In genomic region chr1:208179850-208180416, GRCh38 we compare ENCODE assay signal across 17 cellular contexts.
DNase-seq lines count a peak whose midpoint lies in the region; ATAC-seq and TF ChIP-seq lines count a peak whose summit lies in the region.
"Had no signal": no experiment of that assay in that cellular context is flagged by ENCODE, and none has a peak within 500 bp of the region (broad histone marks: within the 10 kb centered on the region; RNA-seq: fewer than 3 reads in every experiment).

No MANE protein-coding gene starts in this region.

- no peak overlapping the region for H3K4me2 ChIP-seq in SK-N-SH

- no peak overlapping the region for H3K9ac ChIP-seq in SK-N-SH

- H3K4me3 ChIP-seq in SK-N-SH (ENCODE audit: low read depth in 2 of 2, low read length in 1 of 2) = no peak overlapping the region
- no peak overlapping the region for H3K4me3 ChIP-seq in Peyer's patch
- no peak overlapping the region for H3K4me3 ChIP-seq in thyroid gland (replicated peaks in 1 of 3)
- no peak overlapping the region for H3K4me3 ChIP-seq in coronary artery
- H3K4me3 ChIP-seq: SK-N-MC had no signal

- no peak overlapping the region for H2AFZ ChIP-seq in SK-N-SH (ENCODE audit: low read depth)

- H3K79me2 ChIP-seq in SK-N-SH (ENCODE audit: insufficient read depth) = peaks cover 64% of the 10 kb centered on the region

- ATAC-seq in SK-N-SH treated with all-trans-retinoic acid at 6 μM for 48 hours (no peak), GM21528 (IDR thresholded peaks at IDR 0.05; ENCODE audit: low FRiP score, unreplicated experiment) (no peak)
- ATAC-seq: CD8-positive, alpha-beta T cell; left lobe of liver; naive thymus-derived CD8-positive, alpha-beta T cell had no signal

- TF ChIP-seq EP300 in SK-N-SH (IDR thresholded peaks at IDR 0.05; ENCODE audit: borderline replicate concordance in 1 of 2, low read depth in 1 of 2, low read length in 1 of 2) = no peak

- POLR2A ChIA-PET in SK-N-SH (lab: Yijun Ruan, JAX) = no interaction called here

- H3K36me3 ChIP-seq in SK-N-SH (replicated peaks in 1 of 2; ENCODE audit: control insufficient read depth in 1 of 2, insufficient read depth in 2 of 2, low read length in 1 of 2) (peaks cover 0 to 11% of the 10 kb centered on the region in 2 experiments), Peyer's patch (no peaks in the 10 kb centered on the region), thyroid gland (no peaks in the 10 kb centered on the region)

- CTCF ChIA-PET in SK-N-SH (lab: Yijun Ruan, JAX) = interaction anchor here (0.8 to 1.5 kb wide), 4 partner anchors 18 to 158 kb away, joined by 3 to 5 read pairs (median 3); no protein-coding TSS in a partner anchor

- TF ChIP-seq POLR2A in Peyer's patch (IDR thresholded peaks at IDR 0.05) = no peak
- TF ChIP-seq POLR2A in thyroid gland (IDR thresholded peaks at IDR 0.05) = no peak

- DNase-seq in SK-N-SH (no peak), Peyer's patch (no peak), left kidney (ENCODE audit: low read depth, low spot score) (peak; percentile 90), thyroid gland (no peak), coronary artery (ENCODE audit: low spot score) (no peak), NOMO-1 treated with dmso at 0.1 percent for 144 hours (lab: John Stamatoyannopoulos, UW; ENCODE audit: unreplicated experiment) (no peak)
- DNase-seq: activated CD4-positive, alpha-beta T cell treated with anti-CD3 and anti-CD28 coated beads for 4 hours; activated naive CD4-positive, alpha-beta T cell; CD8-positive, alpha-beta T cell; H9; naive thymus-derived CD8-positive, alpha-beta T cell; NCI-H1105 treated with DMSO at 0.1 percent for 48 hours; stimulated activated naive CD4-positive, alpha-beta T cell had no signal

- H3K27ac ChIP-seq in SK-N-SH (ENCODE audit: low read depth in 2 of 2, low read length in 1 of 2) = peak overlapping the region; percentile 27 to 40; a peak in 2 of 4 replicates
- H3K27ac ChIP-seq in Peyer's patch = peak overlapping the region in 3 of 4 donors; percentile 40 to 89 (median 67)
- peak overlapping the region; percentile 39 to 79 (median 69) for H3K27ac ChIP-seq in thyroid gland
- H3K27ac ChIP-seq in coronary artery = no peak overlapping the region
- H3K27ac ChIP-seq: SK-N-MC had no signal

- H3K9me3 ChIP-seq in SK-N-SH (no peaks in the 10 kb centered on the region), Peyer's patch (no peaks in the 10 kb centered on the region), thyroid gland (no peaks in the 10 kb centered on the region)

- 75% methylated on average over 6 of the region's 7 CpGs for WGBS in SK-N-SH (ENCODE audit: low lambda C conversion rate)
- 78 to 86% methylated on average over 7 of the region's 7 CpGs for WGBS in thyroid gland, 2 donors

- no peak for TF ChIP-seq RAD21 in SK-N-SH (IDR thresholded peaks at IDR 0.05; ENCODE audit: low read length)

- TF ChIP-seq CTCF in SK-N-SH (IDR thresholded peaks at IDR 0.05) (no peak), Peyer's patch (IDR thresholded peaks at IDR 0.05) (no peak), thyroid gland (IDR thresholded peaks at IDR 0.05) (no peak), coronary artery (IDR thresholded peaks at IDR 0.05) (no peak)

- H4K20me1 ChIP-seq in SK-N-SH (ENCODE audit: insufficient read depth) = peaks cover 4% of the 10 kb centered on the region; the same call in 1 of the 2 replicates

- intact Hi-C loops in thyroid gland (cut with DNase I) = loop anchor here (10.0 kb wide), 1 partner anchor 55 kb away; no protein-coding TSS in a partner anchor

- H3K27me3 ChIP-seq in SK-N-SH (ENCODE audit: insufficient read depth) (no peaks in the 10 kb centered on the region), Peyer's patch (no peaks in the 10 kb centered on the region), thyroid gland (no peaks in the 10 kb centered on the region)

- H3K4me1 ChIP-seq in SK-N-SH (ENCODE audit: control insufficient read depth in 1 of 2, insufficient read depth in 2 of 2, low read depth in 1 of 2, low read length in 1 of 2) (peaks cover 31 to 48% of the 10 kb centered on the region in 2 experiments), Peyer's patch (peaks cover 0 to 68% (median 17%) of the 10 kb centered on the region in 4 donors), thyroid gland (peaks cover 52 to 77% of the 10 kb centered on the region in 2 donors)

- H3F3A ChIP-seq in SK-N-SH (replicated peaks; ENCODE audit: insufficient read depth) = peaks cover 12% of the 10 kb centered on the region

- no peaks in the 10 kb centered on the region for H3K9me2 ChIP-seq in SK-N-SH

TF ChIP-seq in SK-N-SH, 30 proteins besides CTCF, POLR2A, EP300 and RAD21:
- TF ChIP-seq, protein P1, sequence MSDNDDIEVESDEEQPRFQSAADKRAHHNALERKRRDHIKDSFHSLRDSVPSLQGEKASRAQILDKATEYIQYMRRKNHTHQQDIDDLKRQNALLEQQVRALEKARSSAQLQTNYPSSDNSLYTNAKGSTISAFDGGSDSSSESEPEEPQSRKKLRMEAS (IDR thresholded peaks at IDR 0.05; ENCODE audit: low read depth) = no peak
- no peak for TF ChIP-seq SMC3 (IDR thresholded peaks at IDR 0.05; ENCODE audit: low read depth, low read length)
- TF ChIP-seq, protein P2, sequence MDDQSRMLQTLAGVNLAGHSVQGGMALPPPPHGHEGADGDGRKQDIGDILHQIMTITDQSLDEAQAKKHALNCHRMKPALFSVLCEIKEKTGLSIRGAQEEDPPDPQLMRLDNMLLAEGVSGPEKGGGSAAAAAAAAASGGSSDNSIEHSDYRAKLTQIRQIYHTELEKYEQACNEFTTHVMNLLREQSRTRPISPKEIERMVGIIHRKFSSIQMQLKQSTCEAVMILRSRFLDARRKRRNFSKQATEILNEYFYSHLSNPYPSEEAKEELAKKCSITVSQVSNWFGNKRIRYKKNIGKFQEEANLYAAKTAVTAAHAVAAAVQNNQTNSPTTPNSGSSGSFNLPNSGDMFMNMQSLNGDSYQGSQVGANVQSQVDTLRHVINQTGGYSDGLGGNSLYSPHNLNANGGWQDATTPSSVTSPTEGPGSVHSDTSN (IDR thresholded peaks at IDR 0.05) = no peak

TF ChIP-seq in SK-N-SH treated with all-trans-retinoic acid at 6 μM for 48 hours, 23 proteins besides CTCF, POLR2A, EP300 and RAD21 (continues in another document):
- no peak for TF ChIP-seq BACH2 (CRISPR knock-in tag; IDR thresholded peaks at IDR 0.05; ENCODE audit: borderline replicate concordance)
- TF ChIP-seq, protein P3, sequence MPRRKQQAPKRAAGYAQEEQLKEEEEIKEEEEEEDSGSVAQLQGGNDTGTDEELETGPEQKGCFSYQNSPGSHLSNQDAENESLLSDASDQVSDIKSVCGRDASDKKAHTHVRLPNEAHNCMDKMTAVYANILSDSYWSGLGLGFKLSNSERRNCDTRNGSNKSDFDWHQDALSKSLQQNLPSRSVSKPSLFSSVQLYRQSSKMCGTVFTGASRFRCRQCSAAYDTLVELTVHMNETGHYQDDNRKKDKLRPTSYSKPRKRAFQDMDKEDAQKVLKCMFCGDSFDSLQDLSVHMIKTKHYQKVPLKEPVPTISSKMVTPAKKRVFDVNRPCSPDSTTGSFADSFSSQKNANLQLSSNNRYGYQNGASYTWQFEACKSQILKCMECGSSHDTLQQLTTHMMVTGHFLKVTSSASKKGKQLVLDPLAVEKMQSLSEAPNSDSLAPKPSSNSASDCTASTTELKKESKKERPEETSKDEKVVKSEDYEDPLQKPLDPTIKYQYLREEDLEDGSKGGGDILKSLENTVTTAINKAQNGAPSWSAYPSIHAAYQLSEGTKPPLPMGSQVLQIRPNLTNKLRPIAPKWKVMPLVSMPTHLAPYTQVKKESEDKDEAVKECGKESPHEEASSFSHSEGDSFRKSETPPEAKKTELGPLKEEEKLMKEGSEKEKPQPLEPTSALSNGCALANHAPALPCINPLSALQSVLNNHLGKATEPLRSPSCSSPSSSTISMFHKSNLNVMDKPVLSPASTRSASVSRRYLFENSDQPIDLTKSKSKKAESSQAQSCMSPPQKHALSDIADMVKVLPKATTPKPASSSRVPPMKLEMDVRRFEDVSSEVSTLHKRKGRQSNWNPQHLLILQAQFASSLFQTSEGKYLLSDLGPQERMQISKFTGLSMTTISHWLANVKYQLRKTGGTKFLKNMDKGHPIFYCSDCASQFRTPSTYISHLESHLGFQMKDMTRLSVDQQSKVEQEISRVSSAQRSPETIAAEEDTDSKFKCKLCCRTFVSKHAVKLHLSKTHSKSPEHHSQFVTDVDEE (CRISPR knock-in tag; IDR thresholded peaks at IDR 0.05) = no peak
- no peak for TF ChIP-seq ZC3H10 (CRISPR knock-in tag; IDR thresholded peaks at IDR 0.05)
- no peak for TF ChIP-seq ZNF8 (CRISPR knock-in tag; IDR thresholded peaks at IDR 0.05)
- TF ChIP-seq CSDC2 (CRISPR knock-in tag; IDR thresholded peaks at IDR 0.05) = no peak
- no peak for TF ChIP-seq ZFP3 (CRISPR knock-in tag; IDR thresholded peaks at IDR 0.05)
- TF ChIP-seq ESRRG (CRISPR knock-in tag; IDR thresholded peaks at IDR 0.05) = no peak
- TF ChIP-seq PATZ1 (CRISPR knock-in tag; IDR thresholded peaks at IDR 0.05; ENCODE audit: borderline replicate concordance) = no peak
- no peak for TF ChIP-seq OSR1 (CRISPR knock-in tag; IDR thresholded peaks at IDR 0.05)
- TF ChIP-seq ZNF70 (CRISPR knock-in tag; IDR thresholded peaks at IDR 0.05) = no peak
- TF ChIP-seq GLIS3 (CRISPR knock-in tag; IDR thresholded peaks at IDR 0.05) = no peak

Comparison
In these comparisons a context has a peak if more than half of its experiments do, and no peak if none do; other contexts are left out.
1. H3K27ac ChIP-seq: peak in SK-N-SH (2 of 2), Peyer's patch (3 of 4) and thyroid gland (3 of 3); none in coronary artery (0 of 2).